9 cellular contexts compared by ENCODE assay signal in genomic region chr9:2023042-2023441, GRCh38. TPM values are rescaled to one million over a fixed set of nuclear protein-coding genes. Genes with fewer than 3 reads are reported as not detected.
DNase-seq lines count a peak whose midpoint lies in the region; ATAC-seq and TF ChIP-seq lines count a peak whose summit lies in the region.
"Had no signal": no experiment of that assay in that cellular context is flagged by ENCODE, and none has a peak within 500 bp of the region (broad histone marks: within the 10 kb centered on the region; RNA-seq: fewer than 3 reads in every experiment).

No MANE protein-coding gene starts in this region.

- H2BK15ac ChIP-seq in mesendoderm (replicated peaks; ENCODE audit: low read depth): no peak overlapping the region

- DNase-seq in activated naive CD4-positive, alpha-beta T cell treated with anti-CD3 and anti-CD28 coated beads, Interleukin-2, amount 50 U/mL, for 16 hours: no peak
- no peak for DNase-seq in activated naive CD8-positive, alpha-beta T cell treated with anti-CD3 and anti-CD28 coated beads, Interleukin-2, amount 50 U/mL, for 24 hours
- DNase-seq in mesendoderm (peak; percentile 46), germinal center (ENCODE audit: low spot score) (no peak)
- DNase-seq: NCI-H510A had no signal

- H3K23ac ChIP-seq in mesendoderm (ENCODE audit: low read length): no peak overlapping the region

- peaks cover 9% of the 10 kb centered on the region for H3K27me3 ChIP-seq in mesendoderm (ENCODE audit: insufficient read depth, low read length, poor library complexity)

- H3K9ac ChIP-seq in mesendoderm (ENCODE audit: low read length): no peak overlapping the region

- no peak overlapping the region for H2BK5ac ChIP-seq in mesendoderm (ENCODE audit: low read length)

- H3K79me1 ChIP-seq in mesendoderm (ENCODE audit: low read length): no peaks in the 10 kb centered on the region

- H2AK5ac ChIP-seq in mesendoderm (ENCODE audit: low read length): no peak overlapping the region

- peak overlapping the region; percentile 88 for H3K27ac Mint-ChIP-seq in activated naive CD4-positive, alpha-beta T cell treated with anti-CD3 and anti-CD28 coated beads, Interleukin-2, amount 50 U/mL, for 24 hours
- H3K27ac Mint-ChIP-seq in activated naive CD8-positive, alpha-beta T cell treated with anti-CD3 and anti-CD28 coated beads, Interleukin-2, amount 50 U/mL, for 24 hours: peak overlapping the region; percentile 66

- no peaks in the 10 kb centered on the region for H3K79me2 ChIP-seq in mesendoderm (ENCODE audit: control insufficient read depth, insufficient read depth, low read length)

- no peak overlapping the region for H4K8ac ChIP-seq in mesendoderm (ENCODE audit: low read depth, low read length)

- H2BK120ac ChIP-seq in mesendoderm (ENCODE audit: low read depth, low read length): no peak overlapping the region

- H3K4me3 ChIP-seq in mesendoderm (ENCODE audit: low read length) (no peak overlapping the region), urinary bladder (ENCODE audit: low read depth, low read length) (no peak overlapping the region)

- ATAC-seq in activated naive CD8-positive, alpha-beta T cell treated with anti-CD3 and anti-CD28 coated beads, Interleukin-2, amount 50 U/mL, for 24 hours: no peak
- ATAC-seq in GM21360 (IDR thresholded peaks at IDR 0.05; ENCODE audit: unreplicated experiment): no peak
- ATAC-seq in SK-N-SH treated with all-trans-retinoic acid at 6 μM for 48 hours: no peak

- H3K27ac ChIP-seq in mesendoderm (ENCODE audit: low read depth, low read length): no peak overlapping the region
- H3K27ac ChIP-seq in urinary bladder (ENCODE audit: low read depth): peak overlapping the region; percentile 34

- H3K4me3 Mint-ChIP-seq in activated naive CD4-positive, alpha-beta T cell treated with anti-CD3 and anti-CD28 coated beads, Interleukin-2, amount 50 U/mL, for 24 hours: peak overlapping the region; percentile 71
- H3K4me3 Mint-ChIP-seq in activated naive CD8-positive, alpha-beta T cell treated with anti-CD3 and anti-CD28 coated beads, Interleukin-2, amount 50 U/mL, for 24 hours: peak overlapping the region; percentile 68

- H3K27me3 Mint-ChIP-seq in activated naive CD4-positive, alpha-beta T cell treated with anti-CD3 and anti-CD28 coated beads, Interleukin-2, amount 50 U/mL, for 24 hours: no peaks in the 10 kb centered on the region
- H3K27me3 Mint-ChIP-seq in activated naive CD8-positive, alpha-beta T cell treated with anti-CD3 and anti-CD28 coated beads, Interleukin-2, amount 50 U/mL, for 24 hours: no peaks in the 10 kb centered on the region

- peaks cover 2% of the 10 kb centered on the region for H3K36me3 Mint-ChIP-seq in activated naive CD4-positive, alpha-beta T cell treated with anti-CD3 and anti-CD28 coated beads, Interleukin-2, amount 50 U/mL, for 24 hours
- peaks cover 5% of the 10 kb centered on the region for H3K36me3 Mint-ChIP-seq in activated naive CD8-positive, alpha-beta T cell treated with anti-CD3 and anti-CD28 coated beads, Interleukin-2, amount 50 U/mL, for 24 hours (ENCODE audit: low read depth)

- H3K9me3 Mint-ChIP-seq in activated naive CD4-positive, alpha-beta T cell treated with anti-CD3 and anti-CD28 coated beads, Interleukin-2, amount 50 U/mL, for 24 hours: no peaks in the 10 kb centered on the region
- H3K9me3 Mint-ChIP-seq in activated naive CD8-positive, alpha-beta T cell treated with anti-CD3 and anti-CD28 coated beads, Interleukin-2, amount 50 U/mL, for 24 hours: no peaks in the 10 kb centered on the region

- H3K4ac ChIP-seq in mesendoderm (ENCODE audit: low read depth, low read length): no peak overlapping the region

- no peak overlapping the region for H3K4me2 ChIP-seq in mesendoderm (ENCODE audit: low read length)

- H3K56ac ChIP-seq in mesendoderm (ENCODE audit: low read length): no peak overlapping the region

- H3K36me3 ChIP-seq in mesendoderm (ENCODE audit: control insufficient read depth, insufficient read depth, low read length): no peaks in the 10 kb centered on the region
- no peaks in the 10 kb centered on the region for H3K36me3 ChIP-seq in urinary bladder (ENCODE audit: insufficient read depth)

- no peak overlapping the region for H3K18ac ChIP-seq in mesendoderm (ENCODE audit: low read length)

- H3K4me1 ChIP-seq in mesendoderm (ENCODE audit: control insufficient read depth, low read depth, low read length) (peaks cover 2% of the 10 kb centered on the region), urinary bladder (ENCODE audit: insufficient read depth) (peaks cover 6% of the 10 kb centered on the region)

- WGBS in mesendoderm (ENCODE audit: extremely low coverage, insufficient coverage, low lambda C conversion rate): no CpG with 5 or more reads among the region's 3 CpGs
- 44% methylated on average over 3 of the region's 3 CpGs for WGBS in urinary bladder

- peaks cover 97% of the 10 kb centered on the region for H3K4me1 Mint-ChIP-seq in activated naive CD4-positive, alpha-beta T cell treated with anti-CD3 and anti-CD28 coated beads, Interleukin-2, amount 50 U/mL, for 24 hours
- peaks cover 91% of the 10 kb centered on the region for H3K4me1 Mint-ChIP-seq in activated naive CD8-positive, alpha-beta T cell treated with anti-CD3 and anti-CD28 coated beads, Interleukin-2, amount 50 U/mL, for 24 hours

- H4K5ac ChIP-seq in mesendoderm (ENCODE audit: low read length): no peak overlapping the region

TF ChIP-seq in SK-N-SH treated with all-trans-retinoic acid at 6 μM for 48 hours, 23 proteins besides CTCF, POLR2A, EP300 and RAD21:
- no peak for TF ChIP-seq CSDC2 (CRISPR knock-in tag; IDR thresholded peaks at IDR 0.05)
- no peak for TF ChIP-seq SNAI2 (CRISPR knock-in tag; IDR thresholded peaks at IDR 0.05)
- TF ChIP-seq OSR1 (CRISPR knock-in tag; IDR thresholded peaks at IDR 0.05): no peak
- no peak for TF ChIP-seq ZNF70 (CRISPR knock-in tag; IDR thresholded peaks at IDR 0.05)
- TF ChIP-seq CSRNP3 (CRISPR knock-in tag; IDR thresholded peaks at IDR 0.05): no peak
- no peak for TF ChIP-seq ARNTL (CRISPR knock-in tag; IDR thresholded peaks at IDR 0.05; ENCODE audit: borderline replicate concordance, low read depth)
- no peak for TF ChIP-seq PATZ1 (CRISPR knock-in tag; IDR thresholded peaks at IDR 0.05; ENCODE audit: borderline replicate concordance)
- TF ChIP-seq ZFP30 (CRISPR knock-in tag; IDR thresholded peaks at IDR 0.05): no peak
- no peak for TF ChIP-seq TSHZ2 (CRISPR knock-in tag; IDR thresholded peaks at IDR 0.05)
- no peak for TF ChIP-seq GLIS3 (CRISPR knock-in tag; IDR thresholded peaks at IDR 0.05)

RNA-seq across cellular contexts. Expression of gene SMARCA2, which starts 7.9 kb away (rescaled TPM):
- polyA plus RNA-seq in mesendoderm (2013, experiment 1 of 2): 4.8 TPM
- 5.1 TPM for polyA plus RNA-seq in mesendoderm (2013, experiment 2 of 2)
- total RNA-seq in urinary bladder: 183 TPM
- 73.2 TPM for polyA plus RNA-seq in urinary bladder
